Comparison of ENCODE assay signal across 14 cellular contexts in genomic region chr11:96085349-96085910, GRCh38.
DNase-seq lines count a peak whose midpoint lies in the region; ATAC-seq and TF ChIP-seq lines count a peak whose summit lies in the region.
"Had no signal": no experiment of that assay in that cellular context is flagged by ENCODE, and none has a peak within 500 bp of the region (broad histone marks: within the 10 kb centered on the region; RNA-seq: fewer than 3 reads in every experiment).

No MANE protein-coding gene starts in this region.

- peaks cover 15% of the 10 kb centered on the region for H3K36me3 Mint-ChIP-seq in activated T-cell treated with anti-CD3 and anti-CD28 coated beads, Interleukin-2, amount 50 U/mL, for 4 hours (ENCODE audit: insufficient read depth)
- peaks cover 25% of the 10 kb centered on the region for H3K36me3 Mint-ChIP-seq in activated naive CD8-positive, alpha-beta T cell treated with anti-CD3 and anti-CD28 coated beads, Interleukin-2, amount 50 U/mL, for 24 hours (ENCODE audit: low read depth)

- H3K27ac Mint-ChIP-seq in activated naive CD8-positive, alpha-beta T cell treated with anti-CD3 and anti-CD28 coated beads, Interleukin-2, amount 50 U/mL, for 24 hours = no peak overlapping the region
- peak overlapping the region; percentile 36 to 87 for H3K27ac Mint-ChIP-seq in stimulated activated naive CD8-positive, alpha-beta T cell treated with anti-CD3 and anti-CD28 coated beads, Interleukin-15, amount 100 ng/mL, for 72 hours

- H3K27me3 ChIP-seq in psoas muscle (ENCODE audit: insufficient read depth in 3 of 3, low read length in 2 of 3) = peaks cover 0 to 2% (median 0%) of the 10 kb centered on the region in 3 donors

- no peaks in the 10 kb centered on the region for H3K4me1 ChIP-seq in psoas muscle

- no peaks in the 10 kb centered on the region for H3K36me3 ChIP-seq in psoas muscle (ENCODE audit: insufficient read depth in 1 of 2, low read depth in 1 of 2)

- H3K27ac ChIP-seq in psoas muscle = no peak overlapping the region
- H3K27ac ChIP-seq: HL-60, PC-9 had no signal

- H3K9me3 Mint-ChIP-seq in activated T-cell treated with anti-CD3 and anti-CD28 coated beads, Interleukin-2, amount 50 U/mL, for 4 hours = no peaks in the 10 kb centered on the region
- no peaks in the 10 kb centered on the region for H3K9me3 Mint-ChIP-seq in activated naive CD8-positive, alpha-beta T cell treated with anti-CD3 and anti-CD28 coated beads, Interleukin-2, amount 50 U/mL, for 24 hours
- H3K9me3 Mint-ChIP-seq in stimulated activated naive CD8-positive, alpha-beta T cell treated with anti-CD3 and anti-CD28 coated beads, Interleukin-15, amount 100 ng/mL, for 72 hours = no peaks in the 10 kb centered on the region

- H3K4me3 Mint-ChIP-seq in activated T-cell treated with anti-CD3 and anti-CD28 coated beads, Interleukin-2, amount 50 U/mL, for 4 hours = peak overlapping the region; percentile 71
- H3K4me3 Mint-ChIP-seq in activated naive CD8-positive, alpha-beta T cell treated with anti-CD3 and anti-CD28 coated beads, Interleukin-2, amount 50 U/mL, for 24 hours = no peak overlapping the region
- peak overlapping the region; percentile 29 to 55 for H3K4me3 Mint-ChIP-seq in stimulated activated naive CD8-positive, alpha-beta T cell treated with anti-CD3 and anti-CD28 coated beads, Interleukin-15, amount 100 ng/mL, for 72 hours

- WGBS in psoas muscle, 3 donors = 68 to 90% (median 84%) methylated on average over 1 of the region's 1 CpG

- H3K4me1 Mint-ChIP-seq in activated T-cell treated with anti-CD3 and anti-CD28 coated beads, Interleukin-2, amount 50 U/mL, for 4 hours (ENCODE audit: low read depth) = peaks cover 36% of the 10 kb centered on the region
- H3K4me1 Mint-ChIP-seq in activated naive CD8-positive, alpha-beta T cell treated with anti-CD3 and anti-CD28 coated beads, Interleukin-2, amount 50 U/mL, for 24 hours = peaks cover 8% of the 10 kb centered on the region
- peaks cover 27% of the 10 kb centered on the region for H3K4me1 Mint-ChIP-seq in stimulated activated naive CD8-positive, alpha-beta T cell treated with anti-CD3 and anti-CD28 coated beads, Interleukin-15, amount 100 ng/mL, for 72 hours

- TF ChIP-seq CTCF in psoas muscle (IDR thresholded peaks at IDR 0.05) = no peak

- no peak for DNase-seq in activated T-cell treated with anti-CD3 and anti-CD28 coated beads, Interleukin-2, amount 50 U/mL, for 4 hours
- DNase-seq in activated T-cell treated with anti-CD3 and anti-CD28 coated beads for 4 hours (no peak), NCI-H69 (lab: John Stamatoyannopoulos, UW) (peak; percentile 80), psoas muscle (no peak)
- DNase-seq in activated naive CD8-positive, alpha-beta T cell treated with anti-CD3 and anti-CD28 coated beads, Interleukin-2, amount 50 U/mL, for 24 hours = no peak
- DNase-seq in stimulated activated naive CD8-positive, alpha-beta T cell treated with anti-CD3 and anti-CD28 coated beads, Interleukin-15, amount 100 ng/mL, for 72 hours = no peak
- DNase-seq: ACHN, Caco-2, DMS153, NCI-H2029, NCI-H774 had no signal

- ATAC-seq in activated T-cell treated with anti-CD3 and anti-CD28 coated beads, Interleukin-2, amount 50 U/mL, for 4 hours = peak; percentile 61 to 62
- peak; percentile 56 for ATAC-seq in activated naive CD8-positive, alpha-beta T cell treated with anti-CD3 and anti-CD28 coated beads, Interleukin-2, amount 50 U/mL, for 24 hours
- peak; percentile 65 for ATAC-seq in stimulated activated naive CD8-positive, alpha-beta T cell treated with anti-CD3 and anti-CD28 coated beads, Interleukin-15, amount 100 ng/mL, for 72 hours
- ATAC-seq in psoas muscle (no peak), GM18909 (IDR thresholded peaks at IDR 0.05; ENCODE audit: poor library complexity, unreplicated experiment) (no peak)

- no peaks in the 10 kb centered on the region for H3K27me3 Mint-ChIP-seq in activated T-cell treated with anti-CD3 and anti-CD28 coated beads, Interleukin-2, amount 50 U/mL, for 4 hours (ENCODE audit: low read depth)
- no peaks in the 10 kb centered on the region for H3K27me3 Mint-ChIP-seq in activated naive CD8-positive, alpha-beta T cell treated with anti-CD3 and anti-CD28 coated beads, Interleukin-2, amount 50 U/mL, for 24 hours
- H3K27me3 Mint-ChIP-seq in stimulated activated naive CD8-positive, alpha-beta T cell treated with anti-CD3 and anti-CD28 coated beads, Interleukin-15, amount 100 ng/mL, for 72 hours = no peaks in the 10 kb centered on the region

- no peaks in the 10 kb centered on the region for H3K9me3 ChIP-seq in psoas muscle
- H3K9me3 ChIP-seq: Caco-2 had no signal

- intact Hi-C loops in psoas muscle (cut with DNase I) = no loop called here

- no peak overlapping the region for H3K4me3 ChIP-seq in psoas muscle
- H3K4me3 ChIP-seq: PC-9 had no signal

Comparison
In these comparisons a context has a peak if more than half of its experiments do, and no peak if none do; other contexts are left out.
1. ATAC-seq: peak in activated T-cell treated with anti-CD3 and anti-CD28 coated beads, Interleukin-2, amount 50 U/mL, for 4 hours (2 of 2), activated naive CD8-positive, alpha-beta T cell treated with anti-CD3 and anti-CD28 coated beads, Interleukin-2, amount 50 U/mL, for 24 hours (single experiment) and stimulated activated naive CD8-positive, alpha-beta T cell treated with anti-CD3 and anti-CD28 coated beads, Interleukin-15, amount 100 ng/mL, for 72 hours (single experiment); none in psoas muscle (0 of 4) and GM18909 (single experiment).